ENCODE assay signal across 20 cellular contexts in genomic region chr14:89255852-89256251, GRCh38.
A peak's percentile ranks its signal among the peaks of the same experiment; 100 is the strongest.
DNase-seq lines count a peak whose midpoint lies in the region; ATAC-seq and TF ChIP-seq lines count a peak whose summit lies in the region.
"Had no signal": no experiment of that assay in that cellular context is flagged by ENCODE, and none has a peak within 500 bp of the region (broad histone marks: within the 10 kb centered on the region; RNA-seq: fewer than 3 reads in every experiment).

No MANE protein-coding gene starts in this region.

- peak; percentile 62 to 80 (median 70) for ATAC-seq in psoas muscle
- ATAC-seq in GM21526 (IDR thresholded peaks at IDR 0.05; ENCODE audit: low FRiP score, unreplicated experiment), result no peak
- ATAC-seq in upper lobe of left lung (ENCODE audit: low FRiP score in 2 of 2), result no peak
- ATAC-seq in HG02798 (IDR thresholded peaks at IDR 0.05; ENCODE audit: poor library complexity, unreplicated experiment), result no peak
- ATAC-seq: GM12878 had no signal

- TF ChIP-seq CTCF in coronary artery (IDR thresholded peaks at IDR 0.05) (no peak), psoas muscle (IDR thresholded peaks at IDR 0.05) (no peak), upper lobe of left lung (IDR thresholded peaks at IDR 0.05) (no peak)

- peaks cover 70 to 95% of the 10 kb centered on the region in 2 donors for H3K4me1 Mint-ChIP-seq in immature natural killer cell

- 18 to 30% (median 29%) methylated on average over 3 of the region's 3 CpGs for WGBS in psoas muscle, 3 donors
- 63 to 67% methylated on average over 2 to 3 of the region's 3 CpGs for WGBS in upper lobe of left lung, 2 donors

- H3K4me3 Mint-ChIP-seq in immature natural killer cell, result peak overlapping the region in 1 of 5 donors; percentile 2
- H3K4me3 Mint-ChIP-seq: CD8-positive, alpha-beta memory T cell had no signal

- H3K36me3 ChIP-seq in BLaER1, result peaks cover 67% of the 10 kb centered on the region
- no peaks in the 10 kb centered on the region for H3K36me3 ChIP-seq in psoas muscle (ENCODE audit: insufficient read depth in 1 of 2, low read depth in 1 of 2)
- no peaks in the 10 kb centered on the region for H3K36me3 ChIP-seq in upper lobe of left lung
- H3K36me3 ChIP-seq in Karpas-422 (ENCODE audit: insufficient read depth, low read length), result no peaks in the 10 kb centered on the region

- no peaks in the 10 kb centered on the region for H3K9me3 Mint-ChIP-seq in immature natural killer cell
- H3K9me3 Mint-ChIP-seq: CD8-positive, alpha-beta memory T cell had no signal

- H3K9me2 ChIP-seq in Karpas-422 (replicated peaks; ENCODE audit: insufficient read depth, low read length), result no peaks in the 10 kb centered on the region

- peak overlapping the region in 4 of 6 donors; percentile 18 to 89 (median 46) for H3K27ac Mint-ChIP-seq in immature natural killer cell

- peak overlapping the region; percentile 60; the same call in 1 of the 2 replicates for H3K9ac ChIP-seq in BLaER1
- H3K9ac ChIP-seq in Karpas-422 (ENCODE audit: low read length), result no peak overlapping the region
- H3K9ac ChIP-seq: KMS-11 had no signal

- H3K27me3 ChIP-seq in BLaER1, result no peaks in the 10 kb centered on the region
- no peaks in the 10 kb centered on the region for H3K27me3 ChIP-seq in psoas muscle (ENCODE audit: insufficient read depth in 3 of 3, low read length in 2 of 3)
- H3K27me3 ChIP-seq in upper lobe of left lung, result no peaks in the 10 kb centered on the region
- H3K27me3 ChIP-seq in Karpas-422 (ENCODE audit: low read length), result no peaks in the 10 kb centered on the region

- peaks cover under 1 to 6% (median 5%) of the 10 kb centered on the region in 3 donors for H3K36me3 Mint-ChIP-seq in immature natural killer cell

- H3K4me2 ChIP-seq in BLaER1, result peak overlapping the region; percentile 76
- no peak overlapping the region for H3K4me2 ChIP-seq in Karpas-422 (ENCODE audit: low read depth, low read length, poor library complexity, severe bottlenecking)
- H3K4me2 ChIP-seq: KMS-11 had no signal

- intact Hi-C loops in psoas muscle (cut with DNase I), result loop anchor here in 1 of 2 donors (5.0 kb wide), 1 partner anchor 46 kb away; no protein-coding TSS in a partner anchor

- H3K4me1 ChIP-seq in BLaER1 (peaks cover 48% of the 10 kb centered on the region), psoas muscle (peaks cover 26% of the 10 kb centered on the region), upper lobe of left lung (no peaks in the 10 kb centered on the region), Karpas-422 (ENCODE audit: low read length) (no peaks in the 10 kb centered on the region)

- H3K9me3 ChIP-seq in BLaER1 (peaks cover 32% of the 10 kb centered on the region), psoas muscle (no peaks in the 10 kb centered on the region), upper lobe of left lung (no peaks in the 10 kb centered on the region), Karpas-422 (ENCODE audit: low read length) (no peaks in the 10 kb centered on the region)

- no peak overlapping the region for H3K4me3 ChIP-seq in BLaER1
- H3K4me3 ChIP-seq in coronary artery, result no peak overlapping the region
- H3K4me3 ChIP-seq in psoas muscle, result no peak overlapping the region
- H3K4me3 ChIP-seq in upper lobe of left lung, result no peak overlapping the region
- no peak overlapping the region for H3K4me3 ChIP-seq in Karpas-422 (ENCODE audit: low read length)
- H3K4me3 ChIP-seq: GM12878 had no signal

- H3K27ac ChIP-seq in BLaER1 (peak overlapping the region; percentile 71), coronary artery (no peak overlapping the region), psoas muscle (peak overlapping the region; percentile 53), upper lobe of left lung (no peak overlapping the region), Karpas-422 (ENCODE audit: low read length) (no peak overlapping the region)
- H3K27ac ChIP-seq: KMS-11 had no signal

- peak; percentile 28 for DNase-seq in coronary artery (ENCODE audit: low spot score)
- no peak for DNase-seq in immature natural killer cell
- peak in 1 of 2 donors; percentile 64 for DNase-seq in psoas muscle
- DNase-seq in upper lobe of left lung, result no peak
- no peak for DNase-seq in Karpas-422
- DNase-seq: C1 segment of cervical spinal cord; CD8-positive, alpha-beta memory T cell; DMS53; EL; NCI-H187; NCI-H2107; NCI-H2227 treated with DMSO at 0.1 percent for 48 hours; NCI-H510A treated with DMSO at 0.1 percent for 48 hours; NCI-H774; SHP77 had no signal

- peaks cover 43% of the 10 kb centered on the region for H4K20me1 ChIP-seq in BLaER1
- H4K20me1 ChIP-seq in Karpas-422 (ENCODE audit: insufficient read depth, low read depth, low read length), result peaks cover 10% of the 10 kb centered on the region; the same call in 1 of the 2 replicates

- TF ChIP-seq EP300 in upper lobe of left lung (IDR thresholded peaks at IDR 0.05), result no peak

- no peaks in the 10 kb centered on the region for H3K79me2 ChIP-seq in Karpas-422 (ENCODE audit: low read length)

- H2AFZ ChIP-seq in Karpas-422 (ENCODE audit: low read length), result no peak overlapping the region

- peaks cover 0 to 5% (median 5%) of the 10 kb centered on the region in 3 donors for H3K27me3 Mint-ChIP-seq in immature natural killer cell (ENCODE audit: low read depth in 3 of 3)
- H3K27me3 Mint-ChIP-seq: CD8-positive, alpha-beta memory T cell had no signal

- TF ChIP-seq POLR2A in upper lobe of left lung (IDR thresholded peaks at IDR 0.05), result no peak

Comparison
In these comparisons a context has a peak if more than half of its experiments do, and no peak if none do; other contexts are left out.
1. H3K27ac ChIP-seq: peak in BLaER1 (single experiment) and psoas muscle (single experiment); none in coronary artery (0 of 2), upper lobe of left lung (0 of 4) and Karpas-422 (single experiment).
2. ATAC-seq: peak in psoas muscle (4 of 4); none in GM21526 (single experiment), upper lobe of left lung (0 of 2) and HG02798 (single experiment).